ENCODE assay signal across 1 cellular context in the genomic region with DNA sequence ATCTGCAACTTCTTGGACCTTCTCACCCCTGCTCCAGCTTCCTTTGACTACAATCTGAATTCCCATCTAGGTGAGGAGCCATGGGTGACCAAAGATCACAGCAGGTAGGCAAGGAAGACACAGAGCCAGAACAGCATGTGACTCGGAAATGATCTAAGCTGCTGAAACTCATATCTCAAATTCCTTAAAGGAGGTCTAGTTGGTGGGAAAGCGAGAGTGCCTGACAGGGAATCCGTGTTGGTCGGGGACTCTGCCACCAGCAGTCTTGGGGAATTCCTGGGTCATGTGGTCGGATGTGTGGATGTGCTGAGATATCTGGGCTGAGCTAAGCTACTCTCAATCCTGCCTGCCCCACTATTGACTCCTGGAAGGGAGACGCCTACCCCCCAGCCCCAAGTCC.
TF ChIP-seq lines count a peak whose summit lies in the region.

No MANE protein-coding gene starts in this region.

TF ChIP-seq in IMR-90, 13 proteins besides CTCF, POLR2A, EP300 and RAD21:
- peak; percentile 36; the same call in 1 of the 2 replicates for TF ChIP-seq USF2 (IDR thresholded peaks at IDR 0.05; ENCODE audit: low read depth, low read length)
- TF ChIP-seq MXI1 (IDR thresholded peaks at IDR 0.05; ENCODE audit: borderline replicate concordance, low read depth, low read length) = no peak
- TF ChIP-seq FOS (IDR thresholded peaks at IDR 0.05; ENCODE audit: low read depth, low read length) = no peak
